ENCODE assay signal across 22 cellular contexts in the genomic region with DNA sequence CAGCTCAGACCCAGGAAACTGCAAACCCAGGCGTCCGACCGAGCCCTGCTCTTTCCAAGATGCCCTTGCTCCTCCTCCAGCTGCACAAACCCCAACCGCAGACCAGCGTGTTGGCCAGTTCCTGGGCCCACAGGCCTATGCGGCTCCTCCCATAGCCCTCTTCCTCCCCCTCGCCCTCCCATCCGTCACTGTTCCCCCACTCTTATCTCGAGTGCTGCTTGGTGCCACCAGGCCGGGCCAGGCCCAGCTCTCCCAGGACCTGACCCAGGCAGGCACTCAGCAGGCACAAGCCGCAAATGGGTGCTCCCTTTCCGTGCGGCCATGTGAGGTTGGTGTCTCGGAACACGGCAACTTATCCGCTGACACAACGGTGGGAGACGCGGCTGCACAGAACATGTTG. TPM values are rescaled to one million over a fixed set of nuclear protein-coding genes. Genes with fewer than 3 reads are reported as not detected.
DNase-seq lines count a peak whose midpoint lies in the region; ATAC-seq, FAIRE-seq and TF ChIP-seq lines count a peak whose summit lies in the region.
"Had no signal": no experiment of that assay in that cellular context is flagged by ENCODE, and none has a peak within 500 bp of the region (broad histone marks: within the 10 kb centered on the region; RNA-seq: fewer than 3 reads in every experiment).

No MANE protein-coding gene starts in this region.

- H3K4me3 Mint-ChIP-seq in neural crest cell: no peak overlapping the region
- H3K4me3 Mint-ChIP-seq: CD4-positive, alpha-beta memory T cell; HFFc6; IgD-negative memory B cell had no signal

- POLR2A ChIA-PET in HepG2 (lab: Yijun Ruan, JAX) (interaction anchor here (1.4 kb wide), 1 partner anchor 44 kb away, joined by 3 read pairs; no protein-coding TSS in a partner anchor), K562 (lab: Yijun Ruan, JAX) (no interaction called here)

- no peaks in the 10 kb centered on the region for H3K9me2 ChIP-seq in GM23248 (ENCODE audit: insufficient read depth)

- H3K4me1 Mint-ChIP-seq in neural crest cell: no peaks in the 10 kb centered on the region
- H3K4me1 Mint-ChIP-seq: CD4-positive, alpha-beta memory T cell had no signal

- H3K79me2 ChIP-seq in HepG2 (ENCODE audit: insufficient read depth, low read length) (no peaks in the 10 kb centered on the region), K562 (ENCODE audit: control insufficient read depth, insufficient read depth, low read length) (no peaks in the 10 kb centered on the region), GM23248 (ENCODE audit: insufficient read depth) (no peaks in the 10 kb centered on the region)

- FAIRE-seq in HepG2 (lab: Jason Lieb, UNC) (no peak), K562 (lab: Jason Lieb, UNC) (no peak)
- FAIRE-seq: A204.1, D721Med, GM12892, GM19239, H1 had no signal

- no TSS peak for BruUV-seq in HepG2 (replicated peaks; lab: Mats Ljungman, UMichigan)
- no TSS peak for BruUV-seq in K562 (replicated peaks; lab: Mats Ljungman, UMichigan)

- TF ChIP-seq RAD21 in HepG2 (CRISPR knock-in tag; IDR thresholded peaks at IDR 0.05): no peak
- no peak for TF ChIP-seq RAD21 in K562 (CRISPR knock-in tag; conservative IDR thresholded peaks at IDR 0.05 in 1 of 2, IDR thresholded peaks at IDR 0.05 in 1 of 2)

- H3K9me3 ChIP-seq in HepG2 (ENCODE audit: low read length) (no peaks in the 10 kb centered on the region), right lobe of liver (no peaks in the 10 kb centered on the region), K562 (replicated peaks; ENCODE audit: control insufficient read depth, insufficient read depth, low read depth, low read length) (no peaks in the 10 kb centered on the region), GM23248 (ENCODE audit: low read depth) (no peaks in the 10 kb centered on the region)
- H3K9me3 ChIP-seq: BE2C, HAP-1 had no signal

- CTCF ChIA-PET in HepG2 (lab: Yijun Ruan, JAX; ENCODE audit: low intra/inter-chr PET ratio, low total read pairs): no interaction called here
- CTCF ChIA-PET in K562 (lab: Yijun Ruan, JAX; ENCODE audit: low intra/inter-chr PET ratio): no interaction called here

- H3K36me3 ChIP-seq in HepG2 (replicated peaks in 1 of 2; ENCODE audit: control insufficient read depth in 1 of 2, insufficient read depth in 2 of 2, low read length in 2 of 2): peaks cover 74 to 93% of the 10 kb centered on the region in 2 experiments
- H3K36me3 ChIP-seq in right lobe of liver: peaks cover 0 to 17% (median 4%) of the 10 kb centered on the region in 4 donors
- H3K36me3 ChIP-seq in K562 (ENCODE audit: control insufficient read depth, insufficient read depth, low read length): peaks cover 93% of the 10 kb centered on the region; the same call in 2 of the 3 replicates
- H3K36me3 ChIP-seq in GM23248 (ENCODE audit: low read depth): no peaks in the 10 kb centered on the region
- H3K36me3 ChIP-seq: BE2C had no signal

- WGBS in HepG2 (ENCODE audit: low lambda C conversion rate): 98% methylated on average over 19 of the region's 19 CpGs
- WGBS in right lobe of liver (ENCODE audit: insufficient coverage, low coverage, low lambda C conversion rate, missing lambda C conversion rate): 100% methylated on average over 3 of the region's 19 CpGs
- WGBS in K562 (ENCODE audit: insufficient coverage, low coverage, missing lambda C conversion rate): 92% methylated on average over 16 of the region's 19 CpGs
- 80 to 85% methylated on average over 16 to 19 of the region's 19 CpGs for WGBS in GM23248 (ENCODE audit: low coverage in 1 of 2, low lambda C conversion rate in 2 of 2, missing lambda C conversion rate in 2 of 2), 2 experiments

- H3F3A ChIP-seq in GM23248 (ENCODE audit: insufficient read depth): no peaks in the 10 kb centered on the region

- H3K4me2 ChIP-seq in HepG2 (ENCODE audit: low read depth, low read length) (no peak overlapping the region), K562 (ENCODE audit: insufficient read depth, low read length) (no peak overlapping the region), GM23248 (ENCODE audit: unreplicated experiment) (no peak overlapping the region)

- peak overlapping the region; percentile 71 for H3K27ac Mint-ChIP-seq in neural crest cell (ENCODE audit: unreplicated experiment)
- H3K27ac Mint-ChIP-seq: CD4-positive, alpha-beta memory T cell; HFFc6; IgD-negative memory B cell had no signal

- DNase-seq in HepG2 (ENCODE audit: low spot score): no peak
- DNase-seq in right lobe of liver: no peak
- no peak for DNase-seq in K562 (ENCODE audit: extremely low read depth in 1 of 4, low spot score in 3 of 4)
- no peak for DNase-seq in neural crest cell (ENCODE audit: low read depth, low spot score)
- DNase-seq in GM23248: no peak
- no peak for DNase-seq in SIG-M5 (lab: John Stamatoyannopoulos, UW)
- DNase-seq in DMS53 (lab: John Stamatoyannopoulos, UW): no peak
- DNase-seq: BE2C, DMS153, DND-41, GDM1, HFFc6 had no signal

- no peaks in the 10 kb centered on the region for H3K36me3 Mint-ChIP-seq in neural crest cell (ENCODE audit: low read depth)
- H3K36me3 Mint-ChIP-seq: CD4-positive, alpha-beta memory T cell; IgD-negative memory B cell had no signal

- H3K4me1 ChIP-seq in HepG2 (ENCODE audit: insufficient read depth, low read length): no peaks in the 10 kb centered on the region
- no peaks in the 10 kb centered on the region for H3K4me1 ChIP-seq in right lobe of liver
- H3K4me1 ChIP-seq in K562 (replicated peaks in 1 of 2; ENCODE audit: control insufficient read depth in 2 of 2, insufficient read depth in 2 of 2, low read length in 2 of 2): peaks cover 0 to 18% of the 10 kb centered on the region in 2 experiments; a peak in 1 of 5 replicates
- H3K4me1 ChIP-seq in GM23248 (ENCODE audit: insufficient read depth): no peaks in the 10 kb centered on the region
- H3K4me1 ChIP-seq: BE2C, HAP-1 had no signal

- no peak for TF ChIP-seq POLR2A in HepG2 (IDR thresholded peaks at IDR 0.05; ENCODE audit: insufficient read depth in 1 of 2, low read depth in 2 of 2, low read length in 2 of 2)
- TF ChIP-seq POLR2A in right lobe of liver (IDR thresholded peaks at IDR 0.05): no peak
- TF ChIP-seq POLR2A in K562 (conservative IDR thresholded peaks at IDR 0.05): no peak

- TF ChIP-seq EP300 in HepG2 (IDR thresholded peaks at IDR 0.05; ENCODE audit: low read depth in 2 of 2, low read length in 2 of 2) (no peak), HepG2 (CRISPR knock-in tag; IDR thresholded peaks at IDR 0.05; ENCODE audit: borderline replicate concordance) (no peak), K562 (IDR thresholded peaks at IDR 0.05; ENCODE audit: low read length) (no peak)

- no peak for ATAC-seq in HepG2
- ATAC-seq in right lobe of liver: no peak
- no peak for ATAC-seq in K562

- H4K20me1 ChIP-seq in HepG2 (ENCODE audit: insufficient read depth, low read length) (no peaks in the 10 kb centered on the region; the same call in 1 of the 2 replicates), K562 (replicated peaks; ENCODE audit: control insufficient read depth, insufficient read depth, low read length) (no peaks in the 10 kb centered on the region), GM23248 (ENCODE audit: insufficient read depth) (no peaks in the 10 kb centered on the region)

- intact Hi-C loops in HepG2 (cut with micrococcal nuclease; ENCODE audit: unreplicated experiment): no loop called here
- intact Hi-C loops in right lobe of liver (cut with DNase I): no loop called here
- intact Hi-C loops in K562 (cut with micrococcal nuclease): no loop called here

- no peak overlapping the region for H3K27ac ChIP-seq in HepG2 (ENCODE audit: extremely low read length, insufficient read depth, low read length)
- H3K27ac ChIP-seq in right lobe of liver: no peak overlapping the region
- H3K27ac ChIP-seq in K562 (ENCODE audit: extremely low read depth, low read depth, low read length): no peak overlapping the region
- H3K27ac ChIP-seq in GM23248: no peak overlapping the region
- H3K27ac ChIP-seq: C4-2B, HL-60 had no signal

- TF ChIP-seq CTCF in HepG2 (CRISPR knock-in tag; IDR thresholded peaks at IDR 0.05): no peak
- TF ChIP-seq CTCF in right lobe of liver (IDR thresholded peaks at IDR 0.05): no peak
- no peak for TF ChIP-seq CTCF in K562 (IDR thresholded peaks at IDR 0.05 in 2 of 3, conservative IDR thresholded peaks at IDR 0.05 in 1 of 3; ENCODE audit: insufficient read depth in 2 of 3, low read depth in 1 of 3, low read length in 3 of 3)
- no peak for TF ChIP-seq CTCF in neural crest cell (conservative IDR thresholded peaks at IDR 0.05)

- no peak overlapping the region for H3K9ac ChIP-seq in HepG2 (ENCODE audit: insufficient read depth, low read depth, low read length)
- no peak overlapping the region for H3K9ac ChIP-seq in K562 (ENCODE audit: insufficient read depth in 1 of 2, low read depth in 2 of 2, low read length in 2 of 2)
- H3K9ac ChIP-seq in GM23248: no peak overlapping the region

- H3K9me1 ChIP-seq in K562 (ENCODE audit: control insufficient read depth, insufficient read depth, low read length): no peaks in the 10 kb centered on the region

- no peaks in the 10 kb centered on the region for H3K27me3 Mint-ChIP-seq in neural crest cell (ENCODE audit: low read depth)
- H3K27me3 Mint-ChIP-seq: CD4-positive, alpha-beta memory T cell; IgD-negative memory B cell had no signal

- no peak overlapping the region for H2AFZ ChIP-seq in HepG2 (ENCODE audit: low read length)
- no peak overlapping the region for H2AFZ ChIP-seq in K562 (ENCODE audit: low read depth, low read length)
- H2AFZ ChIP-seq in GM23248: no peak overlapping the region

- in situ Hi-C loops in HepG2 (cut with HindIII; ENCODE audit: extremely low pct_ligation_motif_present, low pct_unique_long_range_greater_than_20kb) (no loop called here), K562 (cut with MboI) (no loop called here), GM23248 (cut with MboI) (no loop called here)

- H3K27me3 ChIP-seq in HepG2 (ENCODE audit: control insufficient read depth in 1 of 2, insufficient read depth in 2 of 2, low read length in 2 of 2): no peaks in the 10 kb centered on the region
- no peaks in the 10 kb centered on the region for H3K27me3 ChIP-seq in right lobe of liver
- no peaks in the 10 kb centered on the region for H3K27me3 ChIP-seq in K562 (ENCODE audit: control insufficient read depth in 2 of 2, insufficient read depth in 2 of 2, low read length in 2 of 2)
- H3K27me3 ChIP-seq in GM23248 (replicated peaks; ENCODE audit: insufficient read depth): no peaks in the 10 kb centered on the region
- H3K27me3 ChIP-seq: BE2C had no signal

- no peak overlapping the region for H3K4me3 ChIP-seq in HepG2 (replicated peaks in 1 of 3; ENCODE audit: insufficient read depth in 1 of 3, low read depth in 2 of 3, low read length in 3 of 3)
- H3K4me3 ChIP-seq in right lobe of liver: no peak overlapping the region
- no peak overlapping the region for H3K4me3 ChIP-seq in K562
- no peak overlapping the region for H3K4me3 ChIP-seq in GM23248
- H3K4me3 ChIP-seq: HAP-1 had no signal

- H3K9me3 Mint-ChIP-seq in neural crest cell: no peaks in the 10 kb centered on the region
- H3K9me3 Mint-ChIP-seq: CD4-positive, alpha-beta memory T cell; HFFc6; IgD-negative memory B cell had no signal

RNA-seq across cellular contexts. Expression of a gene that starts 28.6 kb away (rescaled TPM):
- total RNA-seq in HepG2 (2016; rRNA removed; fragmentation: Illumina TruSeq; extraction: Trizol) (143 and 154 TPM in 2 replicates), right lobe of liver (100 to 1,000 TPM in 2 of 6 experiments, 10 to 100 TPM in 4; 49.5 to 139 (median 55.7) TPM), K562 (2014; rRNA removed) (223 and 261 TPM in 2 replicates), K562 (2014; rRNA removed; fragmentation: Illumina TruSeq; extraction: Trizol) (22.5 and 32.1 TPM in 2 replicates), K562 (2015; rRNA removed; fragmentation: Illumina TruSeq; extraction: Trizol) (125 and 136 TPM in 2 replicates), K562 (2021) (159 and 160 TPM in 2 replicates), neural crest cell (90.4 and 98.8 TPM in 2 replicates)
- 51.6 and 53.2 TPM in 2 replicates for total RNA-seq in HepG2 (2016; cell fraction: cytosol; rRNA removed; fragmentation: Illumina TruSeq; extraction: Trizol; ENCODE audit: low read depth)
- 149 and 159 TPM in 2 replicates for total RNA-seq in HepG2 (2016; cell fraction: insoluble cytoplasmic fraction; rRNA removed; fragmentation: Illumina TruSeq; extraction: Trizol)
- 59.3 and 62.8 TPM in 2 replicates for total RNA-seq in HepG2 (2016; cell fraction: membrane; rRNA removed; fragmentation: Illumina TruSeq; extraction: Trizol)
- total RNA-seq in HepG2 (2016; cell fraction: nucleus; rRNA removed; fragmentation: Illumina TruSeq; extraction: Trizol): 76.2 and 86.5 TPM in 2 replicates
- polyA plus RNA-seq in HepG2 (2011; rRNA removed) (92.9 and 106 TPM in 2 replicates), K562 (2011; rRNA removed) (57.6 and 67.4 TPM in 2 replicates), K562 (2014; fragmentation: Illumina TruSeq; extraction: Trizol) (49.3 and 107 TPM in 2 replicates), K562 (2014; fragmentation: Nextera tagmentation; extraction: Ambion mirVana) (10 to 100 TPM in 1 of 2 experiments, 1 to 10 TPM in 1; 5.0 to 21.6 TPM), K562 (2014; rRNA removed) (192 and 201 TPM in 2 replicates), GM23248 (2016; fragmentation: Nextera tagmentation; extraction: Ambion mirVana) (162 and 175 TPM in 2 replicates)
- polyA plus RNA-seq in HepG2 (2011; cell fraction: cytosol; rRNA removed): 90.4 and 144 TPM in 2 replicates
- polyA plus RNA-seq in HepG2 (2011; cell fraction: nucleus; rRNA removed): 158 and 185 TPM in 2 replicates
- 62.1 and 86.3 TPM in 2 replicates for polyA plus RNA-seq in HepG2 (2012)
- 50.3 and 52.6 TPM in 2 replicates for polyA plus RNA-seq in HepG2 (2016; cell fraction: cytosol; fragmentation: Illumina TruSeq; extraction: Trizol; ENCODE audit: low read depth)
- polyA plus RNA-seq in HepG2 (2016; cell fraction: insoluble cytoplasmic fraction; fragmentation: Illumina TruSeq; extraction: Trizol; ENCODE audit: low read depth): 185 and 189 TPM in 2 replicates
- 54.2 and 55.6 TPM in 2 replicates for polyA plus RNA-seq in HepG2 (2016; cell fraction: membrane; fragmentation: Illumina TruSeq; extraction: Trizol; ENCODE audit: low read depth)
- 165 and 171 TPM in 2 replicates for polyA plus RNA-seq in HepG2 (2016; cell fraction: nucleus; fragmentation: Illumina TruSeq; extraction: Trizol; ENCODE audit: insufficient read depth, low read depth)
- 92.6 and 107 TPM in 2 replicates for polyA minus RNA-seq in HepG2 (2011; rRNA and poly(A)+ RNA removed; ENCODE audit: low replicate concordance)
- polyA minus RNA-seq in HepG2 (2011; cell fraction: cytosol; rRNA and poly(A)+ RNA removed): 50.7 and 55.0 TPM in 2 replicates
- polyA minus RNA-seq in HepG2 (2011; cell fraction: nucleus; rRNA and poly(A)+ RNA removed): 47.2 and 49.4 TPM in 2 replicates
- total RNA-seq in K562 (2011; cell fraction: chromatin; rRNA removed; ENCODE audit: low replicate concordance): 21.6 and 87.3 TPM in 2 replicates
- total RNA-seq in K562 (2011; cell fraction: nucleolus; rRNA removed): 87.6 and 87.7 TPM in 2 replicates
- total RNA-seq in K562 (2011; cell fraction: nucleoplasm; rRNA removed): 41.0 and 41.6 TPM in 2 replicates
- polyA plus RNA-seq in K562 (2011; cell fraction: cytosol; rRNA removed): 69.2 and 237 TPM in 2 replicates
- polyA plus RNA-seq in K562 (2011; cell fraction: nucleus; rRNA removed): 65.6 and 116 TPM in 2 replicates
- polyA plus RNA-seq in K562 (2012): 109 and 153 TPM in 2 replicates
- 16.1 and 32.6 TPM in 2 replicates for polyA minus RNA-seq in K562 (2011; rRNA and poly(A)+ RNA removed)
- polyA minus RNA-seq in K562 (2011; cell fraction: cytosol; rRNA and poly(A)+ RNA removed): 51.8 and 55.0 TPM in 2 replicates
- 42.8 and 44.0 TPM in 2 replicates for polyA minus RNA-seq in K562 (2011; cell fraction: nucleus; rRNA and poly(A)+ RNA removed)
- 117 and 138 TPM in 2 replicates for total RNA-seq in GM23248 (2014; rRNA removed; shearing (Covaris generic))

RNA-seq across cellular contexts. Expression of a gene that starts 35.8 kb away (rescaled TPM):
- total RNA-seq in HepG2 (2016; rRNA removed; fragmentation: Illumina TruSeq; extraction: Trizol): 28.5 and 44.7 TPM in 2 replicates
- total RNA-seq in HepG2 (2016; cell fraction: cytosol; rRNA removed; fragmentation: Illumina TruSeq; extraction: Trizol; ENCODE audit: low read depth): 32.2 and 40.1 TPM in 2 replicates
- 24.0 and 53.5 TPM in 2 replicates for total RNA-seq in HepG2 (2016; cell fraction: insoluble cytoplasmic fraction; rRNA removed; fragmentation: Illumina TruSeq; extraction: Trizol)
- 23.5 and 24.2 TPM in 2 replicates for total RNA-seq in HepG2 (2016; cell fraction: membrane; rRNA removed; fragmentation: Illumina TruSeq; extraction: Trizol)
- 108 and 131 TPM in 2 replicates for total RNA-seq in HepG2 (2016; cell fraction: nucleus; rRNA removed; fragmentation: Illumina TruSeq; extraction: Trizol)
- 21.0 and 22.7 TPM in 2 replicates for polyA plus RNA-seq in HepG2 (2011; rRNA removed)
- polyA plus RNA-seq in HepG2 (2011; cell fraction: cytosol; rRNA removed): 9.5 and 17.6 TPM in 2 replicates
- polyA plus RNA-seq in HepG2 (2011; cell fraction: nucleus; rRNA removed): 504 and 754 TPM in 2 replicates
- polyA plus RNA-seq in HepG2 (2012): 96.2 and 135 TPM in 2 replicates
- polyA plus RNA-seq in HepG2 (2016; cell fraction: cytosol; fragmentation: Illumina TruSeq; extraction: Trizol; ENCODE audit: low read depth): 12.5 and 12.7 TPM in 2 replicates
- polyA plus RNA-seq in HepG2 (2016; cell fraction: insoluble cytoplasmic fraction; fragmentation: Illumina TruSeq; extraction: Trizol; ENCODE audit: low read depth): 34.3 and 49.3 TPM in 2 replicates
- 14.2 and 17.2 TPM in 2 replicates for polyA plus RNA-seq in HepG2 (2016; cell fraction: membrane; fragmentation: Illumina TruSeq; extraction: Trizol; ENCODE audit: low read depth)
- 598 and 620 TPM in 2 replicates for polyA plus RNA-seq in HepG2 (2016; cell fraction: nucleus; fragmentation: Illumina TruSeq; extraction: Trizol; ENCODE audit: insufficient read depth, low read depth)
- polyA minus RNA-seq in HepG2 (2011; rRNA and poly(A)+ RNA removed; ENCODE audit: low replicate concordance): 26.2 and 35.7 TPM in 2 replicates
- polyA minus RNA-seq in HepG2 (2011; cell fraction: cytosol; rRNA and poly(A)+ RNA removed): 23.2 and 27.1 TPM in 2 replicates
- polyA minus RNA-seq in HepG2 (2011; cell fraction: nucleus; rRNA and poly(A)+ RNA removed): 70.0 and 71.2 TPM in 2 replicates
- total RNA-seq in right lobe of liver: 10 to 100 TPM; 30.3 to 80.8 (median 47.1) TPM
- 218 and 612 TPM in 2 replicates for total RNA-seq in K562 (2011; cell fraction: chromatin; rRNA removed; ENCODE audit: low replicate concordance)
- total RNA-seq in K562 (2011; cell fraction: nucleolus; rRNA removed): 256 and 378 TPM in 2 replicates
- 206 and 238 TPM in 2 replicates for total RNA-seq in K562 (2011; cell fraction: nucleoplasm; rRNA removed)
- total RNA-seq in K562 (2014; rRNA removed): 26.4 and 38.3 TPM in 2 replicates
- 2.2 and 3.2 TPM in 2 replicates for total RNA-seq in K562 (2014; rRNA removed; fragmentation: Illumina TruSeq; extraction: Trizol)
- 11.3 and 11.7 TPM in 2 replicates for total RNA-seq in K562 (2015; rRNA removed; fragmentation: Illumina TruSeq; extraction: Trizol)
- total RNA-seq in K562 (2021): 86.4 and 101 TPM in 2 replicates
- 4.4 and 10.0 TPM in 2 replicates for polyA plus RNA-seq in K562 (2011; rRNA removed)
- polyA plus RNA-seq in K562 (2011; cell fraction: cytosol; rRNA removed): 3.9 and 11.1 TPM in 2 replicates
- 130 and 166 TPM in 2 replicates for polyA plus RNA-seq in K562 (2011; cell fraction: nucleus; rRNA removed)
- 49.7 and 63.1 TPM in 2 replicates for polyA plus RNA-seq in K562 (2012)
- polyA plus RNA-seq in K562 (2014; fragmentation: Illumina TruSeq; extraction: Trizol): 7.8 and 20.0 TPM in 2 replicates
- polyA plus RNA-seq in K562 (2014; fragmentation: Nextera tagmentation; extraction: Ambion mirVana): under 1 TPM; 0.31 to 0.48 TPM
- 60.2 and 67.3 TPM in 2 replicates for polyA plus RNA-seq in K562 (2014; rRNA removed)
- polyA minus RNA-seq in K562 (2011; rRNA and poly(A)+ RNA removed): 1.5 and 1.9 TPM in 2 replicates
- 11.0 and 21.3 TPM in 2 replicates for polyA minus RNA-seq in K562 (2011; cell fraction: cytosol; rRNA and poly(A)+ RNA removed)
- polyA minus RNA-seq in K562 (2011; cell fraction: nucleus; rRNA and poly(A)+ RNA removed): 33.7 and 42.1 TPM in 2 replicates
- total RNA-seq in neural crest cell: 35.0 and 38.8 TPM in 2 replicates
- total RNA-seq in GM23248 (2014; rRNA removed; shearing (Covaris generic)): 4.5 and 13.9 TPM in 2 replicates
- 4.3 and 6.0 TPM in 2 replicates for polyA plus RNA-seq in GM23248 (2016; fragmentation: Nextera tagmentation; extraction: Ambion mirVana)
- polyA plus RNA-seq: CD4-positive, alpha-beta memory T cell had no signal

RNA-seq across cellular contexts. Expression of a gene that starts 55.6 kb away (rescaled TPM):
- total RNA-seq in HepG2 (2016; rRNA removed; fragmentation: Illumina TruSeq; extraction: Trizol) (2,584 and 2,647 TPM in 2 replicates), right lobe of liver (100 to 1,000 TPM; 339 to 696 (median 413) TPM), K562 (2014; rRNA removed) (1,801 and 2,504 TPM in 2 replicates), K562 (2014; rRNA removed; fragmentation: Illumina TruSeq; extraction: Trizol) (1,196 and 1,380 TPM in 2 replicates), K562 (2015; rRNA removed; fragmentation: Illumina TruSeq; extraction: Trizol) (1,567 and 1,716 TPM in 2 replicates), K562 (2021) (3,091 and 3,491 TPM in 2 replicates), neural crest cell (1,298 and 1,312 TPM in 2 replicates)
- total RNA-seq in HepG2 (2016; cell fraction: cytosol; rRNA removed; fragmentation: Illumina TruSeq; extraction: Trizol; ENCODE audit: low read depth): 3,497 and 3,511 TPM in 2 replicates
- 2,606 and 2,768 TPM in 2 replicates for total RNA-seq in HepG2 (2016; cell fraction: insoluble cytoplasmic fraction; rRNA removed; fragmentation: Illumina TruSeq; extraction: Trizol)
- total RNA-seq in HepG2 (2016; cell fraction: membrane; rRNA removed; fragmentation: Illumina TruSeq; extraction: Trizol): 4,939 and 5,761 TPM in 2 replicates
- 1,156 and 1,166 TPM in 2 replicates for total RNA-seq in HepG2 (2016; cell fraction: nucleus; rRNA removed; fragmentation: Illumina TruSeq; extraction: Trizol)
- polyA plus RNA-seq in HepG2 (2011; rRNA removed) (9,925 and 11,063 TPM in 2 replicates), K562 (2011; rRNA removed) (5,647 and 7,256 TPM in 2 replicates), K562 (2014; fragmentation: Illumina TruSeq; extraction: Trizol) (1,908 and 2,386 TPM in 2 replicates), K562 (2014; fragmentation: Nextera tagmentation; extraction: Ambion mirVana) (1,000 to 10,000 TPM; 3,588 to 3,968 TPM), K562 (2014; rRNA removed) (3,958 and 4,439 TPM in 2 replicates), GM23248 (2016; fragmentation: Nextera tagmentation; extraction: Ambion mirVana) (566 and 639 TPM in 2 replicates)
- 11,031 and 15,081 TPM in 2 replicates for polyA plus RNA-seq in HepG2 (2011; cell fraction: cytosol; rRNA removed)
- 5,156 and 5,267 TPM in 2 replicates for polyA plus RNA-seq in HepG2 (2011; cell fraction: nucleus; rRNA removed)
- 6,658 and 8,852 TPM in 2 replicates for polyA plus RNA-seq in HepG2 (2012)
- polyA plus RNA-seq in HepG2 (2016; cell fraction: cytosol; fragmentation: Illumina TruSeq; extraction: Trizol; ENCODE audit: low read depth): 5,362 and 5,590 TPM in 2 replicates
- polyA plus RNA-seq in HepG2 (2016; cell fraction: insoluble cytoplasmic fraction; fragmentation: Illumina TruSeq; extraction: Trizol; ENCODE audit: low read depth): 3,197 and 3,428 TPM in 2 replicates
- polyA plus RNA-seq in HepG2 (2016; cell fraction: membrane; fragmentation: Illumina TruSeq; extraction: Trizol; ENCODE audit: low read depth): 5,998 and 6,820 TPM in 2 replicates
- 2,753 and 2,989 TPM in 2 replicates for polyA plus RNA-seq in HepG2 (2016; cell fraction: nucleus; fragmentation: Illumina TruSeq; extraction: Trizol; ENCODE audit: insufficient read depth, low read depth)
- 2,340 and 3,999 TPM in 2 replicates for polyA minus RNA-seq in HepG2 (2011; rRNA and poly(A)+ RNA removed; ENCODE audit: low replicate concordance)
- 1,154 and 1,167 TPM in 2 replicates for polyA minus RNA-seq in HepG2 (2011; cell fraction: cytosol; rRNA and poly(A)+ RNA removed)
- polyA minus RNA-seq in HepG2 (2011; cell fraction: nucleus; rRNA and poly(A)+ RNA removed): 809 and 896 TPM in 2 replicates
- total RNA-seq in K562 (2011; cell fraction: chromatin; rRNA removed; ENCODE audit: low replicate concordance): 256 and 439 TPM in 2 replicates
- 1,390 and 1,394 TPM in 2 replicates for total RNA-seq in K562 (2011; cell fraction: nucleolus; rRNA removed)
- 1,168 and 2,200 TPM in 2 replicates for total RNA-seq in K562 (2011; cell fraction: nucleoplasm; rRNA removed)
- 8,200 and 10,658 TPM in 2 replicates for polyA plus RNA-seq in K562 (2011; cell fraction: cytosol; rRNA removed)
- 3,206 and 5,803 TPM in 2 replicates for polyA plus RNA-seq in K562 (2011; cell fraction: nucleus; rRNA removed)
- polyA plus RNA-seq in K562 (2012): 4,519 and 5,994 TPM in 2 replicates
- polyA minus RNA-seq in K562 (2011; rRNA and poly(A)+ RNA removed): 1,429 and 1,744 TPM in 2 replicates
- polyA minus RNA-seq in K562 (2011; cell fraction: cytosol; rRNA and poly(A)+ RNA removed): 755 and 891 TPM in 2 replicates
- polyA minus RNA-seq in K562 (2011; cell fraction: nucleus; rRNA and poly(A)+ RNA removed): 430 and 792 TPM in 2 replicates
- 1,039 and 1,622 TPM in 2 replicates for total RNA-seq in GM23248 (2014; rRNA removed; shearing (Covaris generic))
